ENCODE assay signal across 8 cellular contexts in genomic region chr5:80185535-80185934, GRCh38.
A peak's percentile ranks its signal among the peaks of the same experiment; 100 is the strongest.
DNase-seq lines count a peak whose midpoint lies in the region; ATAC-seq and TF ChIP-seq lines count a peak whose summit lies in the region.
"Not testable (repeated sequence)": the region's sequence is repeated elsewhere in the genome, so short reads cannot be mapped to it uniquely, and the experiment has no call there.

No MANE protein-coding gene starts in this region.

- CTCF ChIA-PET in PC-3 (lab: Charles Lee), result not testable (repeated sequence)
- CTCF ChIA-PET in activated CD4-positive, alpha-beta memory T cell treated with anti-CD3 and anti-CD28 coated beads, Interleukin-2, amount 10 ng/mL, durations not matched to agents 7 days and 5 days (lab: Charles Lee), result interaction anchor here (0.7 to 1.6 kb wide), 3 partner anchors 94 to 102 kb away, joined by 3 to 7 read pairs (median 3); no protein-coding TSS in a partner anchor

- not testable (repeated sequence) for H3K9me3 Mint-ChIP-seq in GM23338; activated CD4-positive, alpha-beta memory T cell treated with anti-CD3 and anti-CD28 coated beads, Interleukin-2, amount 10 ng/mL, durations not matched to agents 7 days and 5 days; activated naive CD4-positive, alpha-beta T cell treated with anti-CD3 and anti-CD28 coated beads, Interleukin-2, amount 50 U/mL, for 72 hours; endothelial cell (ENCODE audit: unreplicated experiment); stimulated activated effector memory CD8-positive, alpha-beta T cell treated with anti-CD3 and anti-CD28 coated beads, Interleukin-12 subunit alpha, Interleukin-12 subunit beta, amount 100 ng/mL, for 72 hours

- H4K5ac ChIP-seq in mesendoderm (ENCODE audit: low read length), result not testable (repeated sequence)

- not testable (repeated sequence) for H3K79me1 ChIP-seq in mesendoderm (ENCODE audit: low read length)

- H3K4me1 ChIP-seq in BLaER1 treated with 17β-estradiol and CSF1 and Interleukin-3, amounts not matched to agents 10 nM and 100 nM, result peaks cover 99 to 100% (median 100%) of the 10 kb centered on the region in 10 experiments
- H3K4me1 ChIP-seq in GM23338 (ENCODE audit: insufficient read depth) (peaks cover 63% of the 10 kb centered on the region), PC-3 (ENCODE audit: insufficient read depth, low read length) (peaks cover 50% of the 10 kb centered on the region), mesendoderm (ENCODE audit: control insufficient read depth, low read depth, low read length) (peaks cover 23% of the 10 kb centered on the region)

- not testable (repeated sequence) for ATAC-seq in GM23338; PC-3; activated naive CD4-positive, alpha-beta T cell treated with anti-CD3 and anti-CD28 coated beads, Interleukin-2, amount 50 U/mL, for 72 hours; stimulated activated effector memory CD8-positive, alpha-beta T cell treated with anti-CD3 and anti-CD28 coated beads, Interleukin-12 subunit alpha, Interleukin-12 subunit beta, amount 100 ng/mL, for 72 hours

- H3K4me3 Mint-ChIP-seq in GM23338 (peak overlapping the region; percentile 21), endothelial cell (ENCODE audit: unreplicated experiment) (peak overlapping the region; percentile 23)
- not testable (repeated sequence) for H3K4me3 Mint-ChIP-seq in activated CD4-positive, alpha-beta memory T cell treated with anti-CD3 and anti-CD28 coated beads, Interleukin-2, amount 10 ng/mL, durations not matched to agents 7 days and 5 days
- H3K4me3 Mint-ChIP-seq in stimulated activated effector memory CD8-positive, alpha-beta T cell treated with anti-CD3 and anti-CD28 coated beads, Interleukin-12 subunit alpha, Interleukin-12 subunit beta, amount 100 ng/mL, for 72 hours, result peak overlapping the region; percentile 19

- POLR2A ChIA-PET in PC-3 (lab: Charles Lee; ENCODE audit: unreplicated experiment), result not testable (repeated sequence)
- POLR2A ChIA-PET in activated CD4-positive, alpha-beta memory T cell treated with anti-CD3 and anti-CD28 coated beads, Interleukin-2, amount 10 ng/mL, durations not matched to agents 7 days and 5 days (lab: Charles Lee), result interaction anchor here (1.0 to 21.1 kb wide), 10 partner anchors 8 to 81 kb away, joined by 3 to 397 read pairs (median 8); partner anchors contain the start of gene SERINC5

- peaks cover 27% of the 10 kb centered on the region for H3F3A ChIP-seq in GM23338 (replicated peaks; ENCODE audit: low read depth)
- H3F3A ChIP-seq in PC-3 (ENCODE audit: low read length, unreplicated experiment), result not testable (repeated sequence)

- not testable (repeated sequence) for H2BK15ac ChIP-seq in mesendoderm (replicated peaks; ENCODE audit: low read depth)

- not testable (repeated sequence) for H3K27me3 ChIP-seq in BLaER1 treated with 17β-estradiol and CSF1 and Interleukin-3, amounts not matched to agents 10 nM and 100 nM; GM23338 (ENCODE audit: insufficient read depth); PC-3 (ENCODE audit: low read length); mesendoderm (ENCODE audit: insufficient read depth, low read length, poor library complexity)

- not testable (repeated sequence) for H3K4ac ChIP-seq in mesendoderm (ENCODE audit: low read depth, low read length)

- H3K9me2 ChIP-seq in GM23338 (ENCODE audit: insufficient read depth); PC-3 (replicated peaks; ENCODE audit: low read length): not testable (repeated sequence)

- peaks cover 62% of the 10 kb centered on the region for H3K79me2 ChIP-seq in GM23338 (replicated peaks; ENCODE audit: insufficient read depth)
- H3K79me2 ChIP-seq in PC-3 (ENCODE audit: low read length), result not testable (repeated sequence)
- peaks cover 10% of the 10 kb centered on the region for H3K79me2 ChIP-seq in mesendoderm (ENCODE audit: control insufficient read depth, insufficient read depth, low read length)

- H4K8ac ChIP-seq in mesendoderm (ENCODE audit: low read depth, low read length), result not testable (repeated sequence)

- not testable (repeated sequence) for H3K9me3 ChIP-seq in BLaER1 treated with 17β-estradiol and CSF1 and Interleukin-3, amounts not matched to agents 10 nM and 100 nM (replicated peaks in 1 of 11); PC-3 (ENCODE audit: low read length)

- H3K18ac ChIP-seq in mesendoderm (ENCODE audit: low read length), result peak overlapping the region; percentile 95

- not testable (repeated sequence) for H3K27me3 Mint-ChIP-seq in GM23338 (ENCODE audit: insufficient read depth, low read depth, poor library complexity); activated CD4-positive, alpha-beta memory T cell treated with anti-CD3 and anti-CD28 coated beads, Interleukin-2, amount 10 ng/mL, durations not matched to agents 7 days and 5 days; endothelial cell (ENCODE audit: unreplicated experiment)

- H3K27ac Mint-ChIP-seq in GM23338, result peak overlapping the region; percentile 98
- H3K27ac Mint-ChIP-seq in activated CD4-positive, alpha-beta memory T cell treated with anti-CD3 and anti-CD28 coated beads, Interleukin-2, amount 10 ng/mL, durations not matched to agents 7 days and 5 days, result peak overlapping the region; percentile 89
- H3K27ac Mint-ChIP-seq in activated naive CD4-positive, alpha-beta T cell treated with anti-CD3 and anti-CD28 coated beads, Interleukin-2, amount 50 U/mL, for 72 hours, result peak overlapping the region; percentile 92 to 97
- peak overlapping the region; percentile 37 for H3K27ac Mint-ChIP-seq in endothelial cell (ENCODE audit: unreplicated experiment)
- H3K27ac Mint-ChIP-seq in stimulated activated effector memory CD8-positive, alpha-beta T cell treated with anti-CD3 and anti-CD28 coated beads, Interleukin-12 subunit alpha, Interleukin-12 subunit beta, amount 100 ng/mL, for 72 hours, result peak overlapping the region; percentile 94

- not testable (repeated sequence) for H2BK5ac ChIP-seq in mesendoderm (ENCODE audit: low read length)

- H3K23ac ChIP-seq in mesendoderm (ENCODE audit: low read length), result not testable (repeated sequence)

- not testable (repeated sequence) for TF ChIP-seq CTCF in GM23338 (conservative IDR thresholded peaks at IDR 0.05; ENCODE audit: low read depth in 2 of 2); PC-3 (conservative IDR thresholded peaks at IDR 0.05; ENCODE audit: low read depth, low read length); endothelial cell (IDR thresholded peaks at IDR 0.05; ENCODE audit: unreplicated experiment)

- peaks cover 0 to 66% (median 0%) of the 10 kb centered on the region in 11 experiments; a peak in 6 of 22 replicates for H4K20me1 ChIP-seq in BLaER1 treated with 17β-estradiol and CSF1 and Interleukin-3, amounts not matched to agents 10 nM and 100 nM
- not testable (repeated sequence) for H4K20me1 ChIP-seq in GM23338 (replicated peaks; ENCODE audit: insufficient read depth); PC-3 (ENCODE audit: low read length)

- DNase-seq in GM23338 (ENCODE audit: low spot score) (peak; percentile 74), mesendoderm (peak; percentile 85)
- DNase-seq in PC-3; activated CD4-positive, alpha-beta memory T cell treated with anti-CD3 and anti-CD28 coated beads, Interleukin-2, amount 10 ng/mL, durations not matched to agents 7 days and 5 days; activated naive CD4-positive, alpha-beta T cell treated with anti-CD3 and anti-CD28 coated beads, Interleukin-2, amount 50 U/mL, for 72 hours (ENCODE audit: low spot score in 2 of 2); endothelial cell (ENCODE audit: low spot score); stimulated activated effector memory CD8-positive, alpha-beta T cell treated with anti-CD3 and anti-CD28 coated beads, Interleukin-12 subunit alpha, Interleukin-12 subunit beta, amount 100 ng/mL, for 72 hours (ENCODE audit: low spot score in 2 of 2): not testable (repeated sequence)

- WGBS in mesendoderm (ENCODE audit: extremely low coverage, insufficient coverage, low lambda C conversion rate), result no CpG with 5 or more reads among the region's 9 CpGs

- H3K4me3 ChIP-seq in BLaER1 treated with 17β-estradiol and CSF1 and Interleukin-3, amounts not matched to agents 10 nM and 100 nM; PC-3 (ENCODE audit: low read length); mesendoderm (ENCODE audit: low read length): not testable (repeated sequence)
- peak overlapping the region; percentile 10; the same call in 1 of the 2 replicates for H3K4me3 ChIP-seq in GM23338

- not testable (repeated sequence) for H2AFZ ChIP-seq in GM23338; PC-3 (ENCODE audit: low read length)

- peaks cover 78% of the 10 kb centered on the region for H3K4me1 Mint-ChIP-seq in GM23338
- peaks cover 90% of the 10 kb centered on the region for H3K4me1 Mint-ChIP-seq in activated CD4-positive, alpha-beta memory T cell treated with anti-CD3 and anti-CD28 coated beads, Interleukin-2, amount 10 ng/mL, durations not matched to agents 7 days and 5 days
- peaks cover 54% of the 10 kb centered on the region for H3K4me1 Mint-ChIP-seq in endothelial cell (ENCODE audit: unreplicated experiment)
- H3K4me1 Mint-ChIP-seq in stimulated activated effector memory CD8-positive, alpha-beta T cell treated with anti-CD3 and anti-CD28 coated beads, Interleukin-12 subunit alpha, Interleukin-12 subunit beta, amount 100 ng/mL, for 72 hours, result peaks cover 90% of the 10 kb centered on the region

- H2BK120ac ChIP-seq in mesendoderm (ENCODE audit: low read depth, low read length), result peak overlapping the region; percentile 65

- intact Hi-C loops in PC-3 (cut with micrococcal nuclease), result not testable (repeated sequence)

- not testable (repeated sequence) for H3K56ac ChIP-seq in mesendoderm (ENCODE audit: low read length)

- H3K4me2 ChIP-seq in BLaER1 treated with 17β-estradiol and CSF1 and Interleukin-3, amounts not matched to agents 10 nM and 100 nM, result peak overlapping the region; percentile 84 to 99 (median 92); a peak in 20 of 22 replicates
- H3K4me2 ChIP-seq in GM23338, result peak overlapping the region; percentile 72
- H3K4me2 ChIP-seq in PC-3 (ENCODE audit: low read length); mesendoderm (ENCODE audit: low read length): not testable (repeated sequence)

- not testable (repeated sequence) for H3K36me3 Mint-ChIP-seq in GM23338 (ENCODE audit: low read depth); activated naive CD4-positive, alpha-beta T cell treated with anti-CD3 and anti-CD28 coated beads, Interleukin-2, amount 50 U/mL, for 72 hours; stimulated activated effector memory CD8-positive, alpha-beta T cell treated with anti-CD3 and anti-CD28 coated beads, Interleukin-12 subunit alpha, Interleukin-12 subunit beta, amount 100 ng/mL, for 72 hours
- peaks cover 53% of the 10 kb centered on the region for H3K36me3 Mint-ChIP-seq in activated CD4-positive, alpha-beta memory T cell treated with anti-CD3 and anti-CD28 coated beads, Interleukin-2, amount 10 ng/mL, durations not matched to agents 7 days and 5 days (ENCODE audit: low read depth)
- peaks cover 20% of the 10 kb centered on the region for H3K36me3 Mint-ChIP-seq in endothelial cell (ENCODE audit: low read depth, unreplicated experiment)

- peak overlapping the region in 6 of 11 experiments; percentile 1 to 85 (median 73); a peak in 11 of 22 replicates for H3K9ac ChIP-seq in BLaER1 treated with 17β-estradiol and CSF1 and Interleukin-3, amounts not matched to agents 10 nM and 100 nM
- not testable (repeated sequence) for H3K9ac ChIP-seq in PC-3 (ENCODE audit: low read length); mesendoderm (ENCODE audit: low read length)

- H3K27ac ChIP-seq in BLaER1 treated with 17β-estradiol and CSF1 and Interleukin-3, amounts not matched to agents 10 nM and 100 nM, result peak overlapping the region in 9 of 11 experiments; percentile 80 to 95 (median 86); a peak in 18 of 22 replicates
- peak overlapping the region; percentile 100 for H3K27ac ChIP-seq in GM23338 (ENCODE audit: low read depth)
- peak overlapping the region; percentile 63 for H3K27ac ChIP-seq in PC-3 (ENCODE audit: low read length)
- H3K27ac ChIP-seq in mesendoderm (ENCODE audit: low read depth, low read length), result peak overlapping the region; percentile 97

- H2AK5ac ChIP-seq in mesendoderm (ENCODE audit: low read length), result not testable (repeated sequence)

- not testable (repeated sequence) for BruUV-seq in PC-3 (replicated peaks; lab: Mats Ljungman, UMichigan)

- H3K36me3 ChIP-seq in BLaER1 treated with 17β-estradiol and CSF1 and Interleukin-3, amounts not matched to agents 10 nM and 100 nM, result peaks cover 0 to 25% (median 6%) of the 10 kb centered on the region in 11 experiments; a peak in 9 of 22 replicates
- not testable (repeated sequence) for H3K36me3 ChIP-seq in GM23338 (ENCODE audit: insufficient read depth); PC-3 (ENCODE audit: low read depth, low read length); mesendoderm (ENCODE audit: control insufficient read depth, insufficient read depth, low read length)

Comparison
In these comparisons a context has a peak if more than half of its experiments do, and no peak if none do; other contexts are left out.
1. H3K27ac Mint-ChIP-seq: peak in every context shown above with its lines; median percentile 98 in GM23338; 94 in activated naive CD4-positive, alpha-beta T cell treated with anti-CD3 and anti-CD28 coated beads, Interleukin-2, amount 50 U/mL, for 72 hours; 94 in stimulated activated effector memory CD8-positive, alpha-beta T cell treated with anti-CD3 and anti-CD28 coated beads, Interleukin-12 subunit alpha, Interleukin-12 subunit beta, amount 100 ng/mL, for 72 hours; 89 in activated CD4-positive, alpha-beta memory T cell treated with anti-CD3 and anti-CD28 coated beads, Interleukin-2, amount 10 ng/mL, durations not matched to agents 7 days and 5 days; 37 in endothelial cell.